Comparison of ENCODE assay signal across 1 cellular context in genomic region chr1:62783736-62784508, GRCh38.
A peak's percentile ranks its signal among the peaks of the same experiment; 100 is the strongest.
TF ChIP-seq lines count a peak whose summit lies in the region.

Gene ATG4C (plus strand): TSS chr1:62784132. CDS start chr1:62803787, 19,655 bp downstream.

TF ChIP-seq in HepG2, 621 proteins besides CTCF, POLR2A, EP300 and RAD21 (continued from another document):
- TF ChIP-seq NFAT5 (CRISPR knock-in tag; IDR thresholded peaks at IDR 0.05) = no peak
- no peak for TF ChIP-seq ZNF44 (CRISPR knock-in tag; IDR thresholded peaks at IDR 0.05)
- TF ChIP-seq ELF4 (CRISPR knock-in tag; IDR thresholded peaks at IDR 0.05; ENCODE audit: borderline replicate concordance) = peak; percentile 99
- TF ChIP-seq ZNF30 (CRISPR knock-in tag; IDR thresholded peaks at IDR 0.05) = no peak
- no peak for TF ChIP-seq ZXDC (CRISPR knock-in tag; IDR thresholded peaks at IDR 0.05)
- TF ChIP-seq CEBPZ (IDR thresholded peaks at IDR 0.05; ENCODE audit: low read length) = no peak
- TF ChIP-seq MED13 (CRISPR knock-in tag; IDR thresholded peaks at IDR 0.05) = no peak
- TF ChIP-seq ZNF451 (CRISPR knock-in tag; IDR thresholded peaks at IDR 0.05) = no peak
- no peak; the same call in 1 of the 2 replicates for TF ChIP-seq ZNF639 (CRISPR knock-in tag; conservative IDR thresholded peaks at IDR 0.05)
- TF ChIP-seq ETV6 (CRISPR knock-in tag; conservative IDR thresholded peaks at IDR 0.05) = 0 out of 2 replicates have a peak, but pooled peaks have one; percentile 19
- no peak for TF ChIP-seq SP1 (IDR thresholded peaks at IDR 0.05)
- TF ChIP-seq SP1 (CRISPR knock-in tag; IDR thresholded peaks at IDR 0.05) = peak; percentile 42
- TF ChIP-seq YEATS4 (CRISPR knock-in tag; IDR thresholded peaks at IDR 0.05; ENCODE audit: borderline replicate concordance) = peak; percentile 83
- peak; percentile 61; the same call in 1 of the 2 replicates for TF ChIP-seq ZNF124 (CRISPR knock-in tag; IDR thresholded peaks at IDR 0.05)
